In the genomic region with DNA sequence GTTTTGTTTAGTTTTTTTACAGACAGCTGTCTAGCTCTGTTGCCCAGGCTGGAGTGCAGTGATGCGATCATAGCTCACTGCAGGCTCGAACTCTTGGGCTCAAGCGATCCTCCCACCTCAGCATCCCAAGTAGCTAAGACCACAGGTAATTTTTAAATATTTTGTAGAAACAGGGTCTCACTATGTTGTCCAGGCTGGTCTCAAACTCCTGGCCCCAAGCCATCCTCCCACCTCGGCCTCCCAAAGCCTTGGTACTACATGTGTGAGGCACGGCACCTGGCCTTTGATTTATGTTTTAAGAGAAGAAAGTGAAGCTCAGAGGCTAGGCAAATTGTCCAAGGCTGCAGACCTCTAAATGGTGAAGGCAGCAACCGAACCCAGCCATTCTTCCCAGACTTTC, we compare ENCODE assay signal across 15 cellular contexts.
DNase-seq lines count a peak whose midpoint lies in the region; ATAC-seq and TF ChIP-seq lines count a peak whose summit lies in the region.
"Had no signal": no experiment of that assay in that cellular context is flagged by ENCODE, and none has a peak within 500 bp of the region (broad histone marks: within the 10 kb centered on the region; RNA-seq: fewer than 3 reads in every experiment).

No MANE protein-coding gene starts in this region.

- no peaks in the 10 kb centered on the region; a peak in 1 of 3 replicates for H3K36me3 ChIP-seq in HEK293 (ENCODE audit: control insufficient read depth in 2 of 2, insufficient read depth in 1 of 2, low read length in 2 of 2)
- peaks cover 0 to 4% of the 10 kb centered on the region in 2 donors for H3K36me3 ChIP-seq in ascending aorta
- H3K36me3 ChIP-seq in muscle layer of colon (ENCODE audit: insufficient read depth, low read length): peaks cover 12% of the 10 kb centered on the region
- H3K36me3 ChIP-seq in thoracic aorta: peaks cover 8% of the 10 kb centered on the region

- H3K4me1 ChIP-seq in HEK293 (ENCODE audit: control insufficient read depth, insufficient read depth, low read length) (peaks cover 22% of the 10 kb centered on the region; the same call in 1 of the 2 replicates), ascending aorta (peaks cover 6 to 29% of the 10 kb centered on the region in 2 donors), muscle layer of colon (ENCODE audit: insufficient read depth, low read length) (peaks cover 47% of the 10 kb centered on the region), thoracic aorta (ENCODE audit: control insufficient read depth in 1 of 2, low read depth in 2 of 2) (peaks cover 17 to 69% of the 10 kb centered on the region in 2 donors)

- intact Hi-C loops in ascending aorta (cut with DNase I): loop anchor here (10.0 kb wide), 1 partner anchor 209 kb away; no protein-coding TSS in a partner anchor

- H3K4me3 Mint-ChIP-seq in endothelial cell (ENCODE audit: unreplicated experiment): no peak overlapping the region

- DNase-seq in ascending aorta (ENCODE audit: low spot score in 2 of 2): peak in 1 of 2 donors; percentile 39
- DNase-seq in thoracic aorta (ENCODE audit: low spot score): no peak
- DNase-seq in NK-92 treated with Interleukin-12 subunit alpha and Interleukin-12 subunit beta, amount 100 ng/mL, for 24 hours (lab: John Stamatoyannopoulos, UW): no peak
- no peak for DNase-seq in endothelial cell (ENCODE audit: low spot score)
- DNase-seq: activated CD8-positive, alpha-beta memory T cell treated with anti-CD3 and anti-CD28 coated beads for 24 hours; activated gamma-delta T cell treated with Interleukin-2 at 50 U/mL for 16 hours; central memory CD4-positive, alpha-beta T cell; NCI-H1694 treated with DMSO at 0.1 percent for 48 hours; NCI-H524 treated with DMSO at 0.1 percent for 48 hours; stimulated activated CD4-positive, alpha-beta T cell treated with anti-CD3 and anti-CD28 coated beads, Interleukin-2, amount 100 ng/mL, for 48 hours had no signal

- H3K4me3 ChIP-seq in HEK293 (ENCODE audit: low read depth, low read length) (no peak overlapping the region), ascending aorta (peak overlapping the region; percentile 74 to 97), muscle layer of colon (ENCODE audit: low read depth in 1 of 2, low read length in 2 of 2) (peak overlapping the region; percentile 96), thoracic aorta (peak overlapping the region; percentile 97)

- H3K27me3 Mint-ChIP-seq in endothelial cell (ENCODE audit: unreplicated experiment): peaks cover 17% of the 10 kb centered on the region

- no peak for TF ChIP-seq CTCF in HEK293 (tag by site-specific recombination; IDR thresholded peaks at IDR 0.05)
- no peak for TF ChIP-seq CTCF in ascending aorta (IDR thresholded peaks at IDR 0.05)
- no peak for TF ChIP-seq CTCF in thoracic aorta (IDR thresholded peaks at IDR 0.05)
- no peak for TF ChIP-seq CTCF in endothelial cell (IDR thresholded peaks at IDR 0.05; ENCODE audit: unreplicated experiment)

- H3K27me3 ChIP-seq in ascending aorta: no peaks in the 10 kb centered on the region
- no peaks in the 10 kb centered on the region for H3K27me3 ChIP-seq in muscle layer of colon (ENCODE audit: control insufficient read depth in 1 of 2, insufficient read depth in 2 of 2, low read length in 2 of 2)
- H3K27me3 ChIP-seq in thoracic aorta (replicated peaks; ENCODE audit: insufficient read depth): no peaks in the 10 kb centered on the region

- H3K9ac ChIP-seq in muscle layer of colon (ENCODE audit: low read length): peak overlapping the region; percentile 99
- H3K9ac ChIP-seq: KMS-11 had no signal

- CTCF ChIA-PET in HEK293 (lab: Yijun Ruan, JAX): interaction anchor here (0.6 to 1.3 kb wide), 3 partner anchors 13 to 265 kb away, joined by 5 to 6 read pairs (median 5); no protein-coding TSS in a partner anchor

- peaks cover 13% of the 10 kb centered on the region for H3K36me3 Mint-ChIP-seq in endothelial cell (ENCODE audit: low read depth, unreplicated experiment)
- H3K36me3 Mint-ChIP-seq: stimulated activated effector memory CD8-positive, alpha-beta T cell treated with anti-CD3 and anti-CD28 coated beads, Interleukin-12 subunit alpha, Interleukin-12 subunit beta, amount 100 ng/mL, for 72 hours had no signal

- no peaks in the 10 kb centered on the region for H3K9me3 Mint-ChIP-seq in endothelial cell (ENCODE audit: unreplicated experiment)
- H3K9me3 Mint-ChIP-seq: stimulated activated effector memory CD8-positive, alpha-beta T cell treated with anti-CD3 and anti-CD28 coated beads, Interleukin-12 subunit alpha, Interleukin-12 subunit beta, amount 100 ng/mL, for 72 hours had no signal

- H3K27ac Mint-ChIP-seq in endothelial cell (ENCODE audit: unreplicated experiment): no peak overlapping the region
- H3K27ac Mint-ChIP-seq: stimulated activated effector memory CD8-positive, alpha-beta T cell treated with anti-CD3 and anti-CD28 coated beads, Interleukin-12 subunit alpha, Interleukin-12 subunit beta, amount 100 ng/mL, for 72 hours had no signal

- ATAC-seq in thoracic aorta (ENCODE audit: insufficient number of reproducible peaks, low FRiP score, low read depth) (no peak), GM21737 (IDR thresholded peaks at IDR 0.05; ENCODE audit: unreplicated experiment) (no peak)
- ATAC-seq: stimulated activated effector memory CD8-positive, alpha-beta T cell treated with anti-CD3 and anti-CD28 coated beads, Interleukin-12 subunit alpha, Interleukin-12 subunit beta, amount 100 ng/mL, for 72 hours had no signal

- H3K4me1 Mint-ChIP-seq in endothelial cell (ENCODE audit: unreplicated experiment): peaks cover 59% of the 10 kb centered on the region

- no peak overlapping the region for H3K27ac ChIP-seq in HEK293 (ENCODE audit: extremely low read depth, low read depth, low read length)
- H3K27ac ChIP-seq in ascending aorta: peak overlapping the region; percentile 95 to 98
- peak overlapping the region; percentile 92 for H3K27ac ChIP-seq in muscle layer of colon (ENCODE audit: low read depth, low read length)
- peak overlapping the region; percentile 97 to 99 for H3K27ac ChIP-seq in thoracic aorta
- H3K27ac ChIP-seq: KMS-11 had no signal

- POLR2A ChIA-PET in HEK293 (lab: Yijun Ruan, JAX): interaction anchor here (0.7 kb wide), 1 partner anchor 9 kb away, joined by 3 read pairs; no protein-coding TSS in a partner anchor

- no peaks in the 10 kb centered on the region for H3K9me3 ChIP-seq in HEK293 (ENCODE audit: control insufficient read depth, insufficient read depth, low read depth, low read length)
- no peaks in the 10 kb centered on the region for H3K9me3 ChIP-seq in ascending aorta
- no peaks in the 10 kb centered on the region for H3K9me3 ChIP-seq in muscle layer of colon (ENCODE audit: low read length)
- H3K9me3 ChIP-seq in thoracic aorta: no peaks in the 10 kb centered on the region

TF ChIP-seq in HEK293, 187 proteins besides CTCF, POLR2A, EP300 and RAD21:
- TF ChIP-seq ZNF354C (tag by site-specific recombination; IDR thresholded peaks at IDR 0.05; ENCODE audit: borderline replicate concordance, low read depth) (no peak), ZNF362 (tag by site-specific recombination; IDR thresholded peaks at IDR 0.05) (no peak), ZNF121 (tag by site-specific recombination; IDR thresholded peaks at IDR 0.05) (peak; percentile 82), ZFP37 (tag by site-specific recombination; IDR thresholded peaks at IDR 0.05) (no peak), TSHZ1 (tag by site-specific recombination; IDR thresholded peaks at IDR 0.05; ENCODE audit: borderline replicate concordance) (no peak), ZNF530 (tag by site-specific recombination; IDR thresholded peaks at IDR 0.05; ENCODE audit: low read depth) (no peak)
